ENCODE assay signal across 8 cellular contexts in the genomic region with DNA sequence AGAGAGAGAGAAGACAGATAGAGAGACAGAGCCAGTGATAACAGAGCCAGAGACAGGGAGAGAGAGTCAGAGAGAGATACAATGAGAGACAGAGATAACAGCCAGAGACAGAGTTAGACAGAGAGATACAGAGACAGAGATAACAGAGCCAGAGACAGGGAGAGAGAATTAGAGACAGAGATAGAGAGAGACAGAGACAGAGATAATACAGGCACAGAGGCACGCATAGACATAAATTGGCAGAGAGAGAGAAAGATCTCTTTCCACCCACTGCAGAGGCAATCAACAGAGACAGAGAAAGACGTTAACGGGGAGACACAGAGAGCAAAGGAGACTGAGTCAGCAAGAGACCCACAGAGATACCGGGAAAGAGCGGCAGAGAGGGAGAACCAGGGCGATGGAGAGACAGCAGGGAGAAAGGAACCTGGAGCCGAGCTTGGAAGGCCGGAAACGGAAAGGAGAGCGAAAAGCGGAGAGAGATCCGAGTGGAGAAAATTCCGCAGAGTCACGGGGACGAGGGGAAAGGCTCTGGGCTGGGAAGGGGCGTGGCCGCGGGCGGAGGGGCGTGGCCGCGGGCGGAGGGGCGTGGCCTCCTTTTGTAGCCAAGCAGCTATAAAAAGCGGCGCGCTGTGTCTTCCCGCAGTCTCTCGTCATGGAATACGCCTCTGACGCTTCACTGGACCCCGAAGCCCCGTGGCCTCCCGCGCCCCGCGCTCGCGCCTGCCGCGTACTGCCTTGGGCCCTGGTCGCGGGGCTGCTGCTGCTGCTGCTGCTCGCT. TPM values are rescaled to one million over a fixed set of nuclear protein-coding genes. Genes with fewer than 3 reads are reported as not detected.
DNase-seq lines count a peak whose midpoint lies in the region; ATAC-seq and FAIRE-seq lines count a peak whose summit lies in the region.

A gene with protein sequence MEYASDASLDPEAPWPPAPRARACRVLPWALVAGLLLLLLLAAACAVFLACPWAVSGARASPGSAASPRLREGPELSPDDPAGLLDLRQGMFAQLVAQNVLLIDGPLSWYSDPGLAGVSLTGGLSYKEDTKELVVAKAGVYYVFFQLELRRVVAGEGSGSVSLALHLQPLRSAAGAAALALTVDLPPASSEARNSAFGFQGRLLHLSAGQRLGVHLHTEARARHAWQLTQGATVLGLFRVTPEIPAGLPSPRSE (plus strand): TSS at position 642 of the 778 bp plus-strand sequence. CDS start 11 bp downstream, at position 653.

- peaks cover 0 to 16% of the 10 kb centered on the region in 2 donors for H3K27me3 ChIP-seq in naive thymus-derived CD4-positive, alpha-beta T cell (ENCODE audit: control insufficient read depth in 2 of 2, insufficient read depth in 2 of 2, low read length in 2 of 2)

- H3K4me3 ChIP-seq in naive thymus-derived CD4-positive, alpha-beta T cell (ENCODE audit: low read length): peak within 1 kb of the TSS; percentile 36

- ATAC-seq in naive thymus-derived CD4-positive, alpha-beta T cell: peak; percentile 90
- ATAC-seq in stimulated activated effector memory CD8-positive, alpha-beta T cell treated with anti-CD3 and anti-CD28 coated beads, Interleukin-12 subunit alpha, Interleukin-12 subunit beta, amount 100 ng/mL, for 72 hours: peak; percentile 80

- peaks cover 20 to 27% of the 10 kb centered on the region in 2 donors for H3K4me1 ChIP-seq in naive thymus-derived CD4-positive, alpha-beta T cell (ENCODE audit: control insufficient read depth in 2 of 2, insufficient read depth in 2 of 2, low read length in 2 of 2)

- H3K9me3 ChIP-seq in naive thymus-derived CD4-positive, alpha-beta T cell (ENCODE audit: control insufficient read depth in 2 of 3, low read length in 3 of 3): no peaks in the 10 kb centered on the region

- H3K27ac ChIP-seq in naive thymus-derived CD4-positive, alpha-beta T cell (ENCODE audit: low read depth, low read length): peak within 1 kb of the TSS; percentile 58

- peaks cover 27 to 46% (median 28%) of the 10 kb centered on the region in 5 donors for H3K27me3 Mint-ChIP-seq in naive thymus-derived CD4-positive, alpha-beta T cell

- peak; percentile 85 for FAIRE-seq in RCC 7860 (lab: Jason Lieb, UNC)

- H3K36me3 Mint-ChIP-seq in naive thymus-derived CD4-positive, alpha-beta T cell: peaks cover 0 to 3% (median 0%) of the 10 kb centered on the region in 5 donors
- peaks cover 48% of the 10 kb centered on the region for H3K36me3 Mint-ChIP-seq in stimulated activated effector memory CD8-positive, alpha-beta T cell treated with anti-CD3 and anti-CD28 coated beads, Interleukin-12 subunit alpha, Interleukin-12 subunit beta, amount 100 ng/mL, for 72 hours

- H3K9me3 Mint-ChIP-seq in naive thymus-derived CD4-positive, alpha-beta T cell: peaks cover 0 to 4% (median 0%) of the 10 kb centered on the region in 11 donors
- H3K9me3 Mint-ChIP-seq in stimulated activated effector memory CD8-positive, alpha-beta T cell treated with anti-CD3 and anti-CD28 coated beads, Interleukin-12 subunit alpha, Interleukin-12 subunit beta, amount 100 ng/mL, for 72 hours: no peaks in the 10 kb centered on the region

- H3K4me3 Mint-ChIP-seq in naive thymus-derived CD4-positive, alpha-beta T cell: peak within 1 kb of the TSS; percentile 81 to 93 (median 86)
- H3K4me3 Mint-ChIP-seq in stimulated activated effector memory CD8-positive, alpha-beta T cell treated with anti-CD3 and anti-CD28 coated beads, Interleukin-12 subunit alpha, Interleukin-12 subunit beta, amount 100 ng/mL, for 72 hours: peak within 1 kb of the TSS; percentile 79

- peaks cover 33 to 43% (median 37%) of the 10 kb centered on the region in 7 donors for H3K4me1 Mint-ChIP-seq in naive thymus-derived CD4-positive, alpha-beta T cell
- H3K4me1 Mint-ChIP-seq in stimulated activated effector memory CD8-positive, alpha-beta T cell treated with anti-CD3 and anti-CD28 coated beads, Interleukin-12 subunit alpha, Interleukin-12 subunit beta, amount 100 ng/mL, for 72 hours: peaks cover 52% of the 10 kb centered on the region

- H3K36me3 ChIP-seq in naive thymus-derived CD4-positive, alpha-beta T cell (ENCODE audit: control insufficient read depth in 2 of 3, insufficient read depth in 3 of 3, low read length in 3 of 3): no peaks in the 10 kb centered on the region

- CTCF ChIA-PET in naive thymus-derived CD4-positive, alpha-beta T cell (lab: Charles Lee): no interaction called here

- intact Hi-C loops in naive thymus-derived CD4-positive, alpha-beta T cell (cut with micrococcal nuclease): loop anchor here (1.0 to 5.0 kb wide), 6 partner anchors 14 to 332 kb away; a partner anchor contains a TSS

- POLR2A ChIA-PET in naive thymus-derived CD4-positive, alpha-beta T cell (lab: Charles Lee): interaction anchor here (0.5 to 1.7 kb wide), 2 partner anchors 18 to 21 kb away, joined by 4 read pairs; no protein-coding TSS in a partner anchor

- peak; percentile 27 for DNase-seq in NK-92 treated with Interleukin-12 subunit alpha and Interleukin-12 subunit beta, amount 100 ng/mL, for 24 hours (lab: John Stamatoyannopoulos, UW)
- DNase-seq in NK-92 (lab: John Stamatoyannopoulos, UW; ENCODE audit: unreplicated experiment) (no peak), HPDE6-E6E7 (ENCODE audit: extremely low spot score) (peak; percentile 82), RCC 7860 (ENCODE audit: low spot score) (peak; percentile 89), fibroblast of gingiva (ENCODE audit: low read depth) (peak; percentile 76)
- DNase-seq in activated T-helper 1 cell treated with anti-CD3 and anti-CD28 coated beads, Interleukin-2, amount 50 U/mL, for 16 hours (ENCODE audit: low read depth in 1 of 2, low spot score in 1 of 2): peak; percentile 56 to 73
- peak; percentile 51 to 93 (median 65) for DNase-seq in naive thymus-derived CD4-positive, alpha-beta T cell
- peak; percentile 90 to 94 for DNase-seq in stimulated activated effector memory CD8-positive, alpha-beta T cell treated with anti-CD3 and anti-CD28 coated beads, Interleukin-12 subunit alpha, Interleukin-12 subunit beta, amount 100 ng/mL, for 72 hours (ENCODE audit: low spot score in 2 of 2)

- H3K27ac Mint-ChIP-seq in naive thymus-derived CD4-positive, alpha-beta T cell: peak within 1 kb of the TSS; percentile 9 to 85 (median 64)
- peak within 1 kb of the TSS; percentile 84 for H3K27ac Mint-ChIP-seq in stimulated activated effector memory CD8-positive, alpha-beta T cell treated with anti-CD3 and anti-CD28 coated beads, Interleukin-12 subunit alpha, Interleukin-12 subunit beta, amount 100 ng/mL, for 72 hours

RNA-seq across cellular contexts. Expression of the gene that starts here (rescaled TPM):
- total RNA-seq in naive thymus-derived CD4-positive, alpha-beta T cell: 1 to 10 TPM in 3 of 5 experiments, under 1 TPM in 1, not detected in 1; 0.38 to 3.9 (median 3.0) TPM
- polyA plus RNA-seq in naive thymus-derived CD4-positive, alpha-beta T cell: not detected
